In the genomic region with DNA sequence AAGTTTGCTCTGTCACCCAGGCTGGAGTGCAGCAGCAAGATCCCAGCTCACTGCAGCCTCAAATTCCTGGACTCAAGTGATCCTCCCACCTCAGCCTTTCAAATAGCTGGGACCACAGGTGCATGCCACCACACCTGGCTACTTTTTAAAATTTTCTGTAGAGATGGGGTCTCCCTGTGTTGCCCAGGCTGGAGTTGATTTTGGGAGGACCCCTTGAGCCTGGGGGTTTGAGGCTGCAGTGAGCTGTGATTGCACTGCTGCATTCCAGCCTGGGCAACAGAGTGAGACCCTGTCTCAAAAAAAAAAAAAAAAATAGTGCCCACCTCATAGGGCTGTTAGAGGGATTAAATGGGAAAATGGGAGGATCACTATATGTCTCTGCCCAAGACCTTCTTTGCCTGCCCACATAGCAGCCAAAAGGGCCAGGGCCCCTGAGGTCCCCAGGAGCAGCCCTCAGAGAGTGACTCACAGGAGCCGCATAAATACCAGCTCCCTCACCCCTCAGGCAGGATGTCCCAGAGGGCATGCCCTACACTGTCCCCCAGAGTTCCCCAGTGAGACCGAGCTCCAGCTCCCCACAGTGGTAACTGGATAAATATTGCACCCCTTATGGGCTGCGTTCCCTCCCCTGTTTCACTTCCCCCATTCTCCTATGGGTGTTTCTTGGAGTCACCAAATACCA, we compare ENCODE assay signal across 22 cellular contexts. TPM values are rescaled to one million over a fixed set of nuclear protein-coding genes. Genes with fewer than 3 reads are reported as not detected.
DNase-seq lines count a peak whose midpoint lies in the region; ATAC-seq and TF ChIP-seq lines count a peak whose summit lies in the region.
"Had no signal": no experiment of that assay in that cellular context is flagged by ENCODE, and none has a peak within 500 bp of the region (broad histone marks: within the 10 kb centered on the region; RNA-seq: fewer than 3 reads in every experiment).

No MANE protein-coding gene starts in this region.

- TF ChIP-seq POLR2A in NB4 (IDR thresholded peaks at IDR 0.05; ENCODE audit: extremely low read depth, insufficient read length) (no peak), erythroblast (IDR thresholded peaks at IDR 0.05; ENCODE audit: low read length) (no peak)

- no peak for DNase-seq in activated CD4-positive, alpha-beta memory T cell treated with anti-CD3 and anti-CD28 coated beads for 36 hours
- no peak for DNase-seq in activated CD4-positive, alpha-beta memory T cell treated with anti-CD3 and anti-CD28 coated beads, Interleukin-2, amount 10 ng/mL, durations not matched to agents 7 days and 5 days
- DNase-seq in NB4 (ENCODE audit: low read depth): peak; percentile 82
- DNase-seq in foreskin keratinocyte: no peak
- DNase-seq in stimulated activated naive CD8-positive, alpha-beta T cell treated with anti-CD3 and anti-CD28 coated beads, Interleukin-15, Interleukin-2, amounts not matched to agents 100 U/mL and 50 U/mL, for 24 hours: peak; percentile 22
- DNase-seq in erythroblast (lab: John Stamatoyannopoulos, UW): no peak
- DNase-seq in activated T-cell treated with anti-CD3 and anti-CD28 coated beads, Interleukin-2, amount 50 U/mL, for 24 hours: no peak
- DNase-seq in ecto neural progenitor cell (ENCODE audit: low spot score): no peak
- DNase-seq: activated effector memory CD4-positive, alpha-beta T cell treated with anti-CD3 and anti-CD28 coated beads, Interleukin-2, amount 50 U/mL, for 16 hours; adrenal gland; colonic mucosa; KBM-7; NCI-H1092; NCI-H187 treated with DMSO at 0.1 percent for 48 hours; ovary; right cardiac atrium; stimulated activated CD4-positive, alpha-beta T cell treated with anti-CD3 and anti-CD28 coated beads, Interleukin-12 subunit alpha, Interleukin-12 subunit beta, amount 100 ng/mL, for 4 hours; stimulated activated CD4-positive, alpha-beta T cell treated with anti-CD3 and anti-CD28 coated beads, Interleukin-4, amount 100 ng/mL, for 4 hours; T-helper 17 cell had no signal

- H3K4me3 ChIP-seq in NB4 (ENCODE audit: low read depth, low read length): no peak overlapping the region
- H3K4me3 ChIP-seq: adrenal gland, BLaER1, breast epithelium, colonic mucosa, ovary, SJSA1 had no signal

- H3K4me1 Mint-ChIP-seq in activated CD4-positive, alpha-beta memory T cell treated with anti-CD3 and anti-CD28 coated beads for 36 hours (ENCODE audit: low read depth): peaks cover 14% of the 10 kb centered on the region
- H3K4me1 Mint-ChIP-seq in activated CD4-positive, alpha-beta memory T cell treated with anti-CD3 and anti-CD28 coated beads, Interleukin-2, amount 10 ng/mL, durations not matched to agents 7 days and 5 days: peaks cover 28% of the 10 kb centered on the region
- peaks cover 18% of the 10 kb centered on the region for H3K4me1 Mint-ChIP-seq in activated T-cell treated with anti-CD3 and anti-CD28 coated beads, Interleukin-2, amount 50 U/mL, for 24 hours (ENCODE audit: low read depth)

- peak overlapping the region; percentile 16 for H3K27ac Mint-ChIP-seq in activated CD4-positive, alpha-beta memory T cell treated with anti-CD3 and anti-CD28 coated beads for 36 hours
- no peak overlapping the region for H3K27ac Mint-ChIP-seq in activated CD4-positive, alpha-beta memory T cell treated with anti-CD3 and anti-CD28 coated beads, Interleukin-2, amount 10 ng/mL, durations not matched to agents 7 days and 5 days
- no peak overlapping the region for H3K27ac Mint-ChIP-seq in activated T-cell treated with anti-CD3 and anti-CD28 coated beads, Interleukin-2, amount 50 U/mL, for 24 hours
- H3K27ac Mint-ChIP-seq: T-helper 17 cell had no signal

- CTCF ChIA-PET in activated CD4-positive, alpha-beta memory T cell treated with anti-CD3 and anti-CD28 coated beads for 36 hours (lab: Charles Lee): interaction anchor here (0.7 to 2.5 kb wide), 3 partner anchors 17 to 391 kb away, joined by 3 to 9 read pairs (median 3); no protein-coding TSS in a partner anchor
- CTCF ChIA-PET in activated CD4-positive, alpha-beta memory T cell treated with anti-CD3 and anti-CD28 coated beads, Interleukin-2, amount 10 ng/mL, durations not matched to agents 7 days and 5 days (lab: Charles Lee): no interaction called here

- intact Hi-C loops in activated CD4-positive, alpha-beta memory T cell treated with anti-CD3 and anti-CD28 coated beads for 36 hours (cut with micrococcal nuclease): loop anchor here (10.0 kb wide), 2 partner anchors 155 to 965 kb away; no protein-coding TSS in a partner anchor

- TF ChIP-seq CTCF in NB4 (IDR thresholded peaks at IDR 0.05; ENCODE audit: low read depth, low read length) (peak; percentile 5), foreskin keratinocyte (conservative IDR thresholded peaks at IDR 0.05) (no peak)

- ATAC-seq in foreskin keratinocyte: peak; percentile 9
- peak; percentile 66 for ATAC-seq in stimulated activated naive CD8-positive, alpha-beta T cell treated with anti-CD3 and anti-CD28 coated beads, Interleukin-15, Interleukin-2, amounts not matched to agents 100 U/mL and 50 U/mL, for 24 hours
- ATAC-seq: right cardiac atrium, T-helper 17 cell had no signal

- H3K36me3 Mint-ChIP-seq in activated CD4-positive, alpha-beta memory T cell treated with anti-CD3 and anti-CD28 coated beads for 36 hours: no peaks in the 10 kb centered on the region
- H3K36me3 Mint-ChIP-seq in activated CD4-positive, alpha-beta memory T cell treated with anti-CD3 and anti-CD28 coated beads, Interleukin-2, amount 10 ng/mL, durations not matched to agents 7 days and 5 days (ENCODE audit: low read depth): no peaks in the 10 kb centered on the region
- H3K36me3 Mint-ChIP-seq in activated T-cell treated with anti-CD3 and anti-CD28 coated beads, Interleukin-2, amount 50 U/mL, for 24 hours (ENCODE audit: low read depth): no peaks in the 10 kb centered on the region

- peaks cover 16% of the 10 kb centered on the region for H3K4me1 ChIP-seq in foreskin keratinocyte
- H3K4me1 ChIP-seq: breast epithelium, colonic mucosa had no signal

- no peaks in the 10 kb centered on the region for H3K27me3 Mint-ChIP-seq in activated CD4-positive, alpha-beta memory T cell treated with anti-CD3 and anti-CD28 coated beads for 36 hours
- H3K27me3 Mint-ChIP-seq in activated CD4-positive, alpha-beta memory T cell treated with anti-CD3 and anti-CD28 coated beads, Interleukin-2, amount 10 ng/mL, durations not matched to agents 7 days and 5 days: no peaks in the 10 kb centered on the region
- no peaks in the 10 kb centered on the region for H3K27me3 Mint-ChIP-seq in activated T-cell treated with anti-CD3 and anti-CD28 coated beads, Interleukin-2, amount 50 U/mL, for 24 hours

- no peaks in the 10 kb centered on the region for H3K9me3 Mint-ChIP-seq in activated CD4-positive, alpha-beta memory T cell treated with anti-CD3 and anti-CD28 coated beads for 36 hours
- no peaks in the 10 kb centered on the region for H3K9me3 Mint-ChIP-seq in activated CD4-positive, alpha-beta memory T cell treated with anti-CD3 and anti-CD28 coated beads, Interleukin-2, amount 10 ng/mL, durations not matched to agents 7 days and 5 days
- H3K9me3 Mint-ChIP-seq in activated T-cell treated with anti-CD3 and anti-CD28 coated beads, Interleukin-2, amount 50 U/mL, for 24 hours: no peaks in the 10 kb centered on the region

- no peak overlapping the region for H3K27ac ChIP-seq in foreskin keratinocyte
- H3K27ac ChIP-seq: adrenal gland, BLaER1, breast epithelium, colonic mucosa, ovary, SJSA1 had no signal

- POLR2A ChIA-PET in activated CD4-positive, alpha-beta memory T cell treated with anti-CD3 and anti-CD28 coated beads for 36 hours (lab: Charles Lee): no interaction called here
- POLR2A ChIA-PET in activated CD4-positive, alpha-beta memory T cell treated with anti-CD3 and anti-CD28 coated beads, Interleukin-2, amount 10 ng/mL, durations not matched to agents 7 days and 5 days (lab: Charles Lee): no interaction called here

- no peaks in the 10 kb centered on the region for H3K27me3 ChIP-seq in foreskin keratinocyte
- H3K27me3 ChIP-seq: adrenal gland, BLaER1, breast epithelium, colonic mucosa, ovary, SJSA1 had no signal

- H3K4me3 Mint-ChIP-seq in activated CD4-positive, alpha-beta memory T cell treated with anti-CD3 and anti-CD28 coated beads for 36 hours: no peak overlapping the region
- H3K4me3 Mint-ChIP-seq in activated CD4-positive, alpha-beta memory T cell treated with anti-CD3 and anti-CD28 coated beads, Interleukin-2, amount 10 ng/mL, durations not matched to agents 7 days and 5 days: no peak overlapping the region
- no peak overlapping the region for H3K4me3 Mint-ChIP-seq in activated T-cell treated with anti-CD3 and anti-CD28 coated beads, Interleukin-2, amount 50 U/mL, for 24 hours
- H3K4me3 Mint-ChIP-seq: T-helper 17 cell had no signal

RNA-seq across cellular contexts. Expression of a gene that starts 11.7 kb away (rescaled TPM):
- 1 to 10 TPM; 4.3 TPM for total RNA-seq in activated CD4-positive, alpha-beta memory T cell treated with anti-CD3 and anti-CD28 coated beads for 36 hours
- total RNA-seq in activated CD4-positive, alpha-beta memory T cell treated with anti-CD3 and anti-CD28 coated beads, Interleukin-2, amount 10 ng/mL, durations not matched to agents 7 days and 5 days: 10 to 100 TPM; 35.1 to 38.0 TPM
- total RNA-seq in foreskin keratinocyte: 0.32 and 1.5 TPM in 2 replicates
- 0.18 and 1.0 TPM in 2 replicates for polyA plus RNA-seq in foreskin keratinocyte

Comparison
In these comparisons a context has a peak if more than half of its experiments do, and no peak if none do; other contexts are left out.
1. RNA of a gene that starts 11.7 kb away (total RNA-seq): 35.1 to 38.0 TPM in activated CD4-positive, alpha-beta memory T cell treated with anti-CD3 and anti-CD28 coated beads, Interleukin-2, amount 10 ng/mL, durations not matched to agents 7 days and 5 days; 4.3 TPM in activated CD4-positive, alpha-beta memory T cell treated with anti-CD3 and anti-CD28 coated beads for 36 hours and 0.32 to 1.5 TPM in foreskin keratinocyte; every median in the first group is over 4 times any median in the second.
2. DNase-seq: peak in NB4 (single experiment) and stimulated activated naive CD8-positive, alpha-beta T cell treated with anti-CD3 and anti-CD28 coated beads, Interleukin-15, Interleukin-2, amounts not matched to agents 100 U/mL and 50 U/mL, for 24 hours (single experiment); none in activated CD4-positive, alpha-beta memory T cell treated with anti-CD3 and anti-CD28 coated beads for 36 hours (single experiment), activated CD4-positive, alpha-beta memory T cell treated with anti-CD3 and anti-CD28 coated beads, Interleukin-2, amount 10 ng/mL, durations not matched to agents 7 days and 5 days (single experiment), foreskin keratinocyte (0 of 2), erythroblast (0 of 2), activated T-cell treated with anti-CD3 and anti-CD28 coated beads, Interleukin-2, amount 50 U/mL, for 24 hours (single experiment) and ecto neural progenitor cell (single experiment).